ENCODE assay signal across 15 cellular contexts in genomic region chr3:181250714-181251113, GRCh38.
"Had no signal": no experiment of that assay in that cellular context is flagged by ENCODE, and none has a peak within 500 bp of the region (broad histone marks: within the 10 kb centered on the region; RNA-seq: fewer than 3 reads in every experiment).

No MANE protein-coding gene starts in this region.

- DNase-seq: effector memory CD8-positive, alpha-beta T cell; glutamatergic neuron; islet precursor cell; mucosa of descending colon; naive thymus-derived CD8-positive, alpha-beta T cell; posterior cingulate gyrus; sigmoid colon; stimulated activated CD4-positive, alpha-beta T cell treated with anti-CD3 and anti-CD28 coated beads, Interleukin-2, amount 100 ng/mL, for 24 hours; stimulated activated CD4-positive, alpha-beta T cell treated with anti-CD3 and anti-CD28 coated beads, Interleukin-4, amount 100 ng/mL, for 4 hours; stimulated activated naive B cell treated with anti-CD40 and anti-IgM and Interleukin-4, amounts not matched to agents 10 μg/mL and 1 μg/mL and 100 μg/mL, for 72 hours; stimulated activated naive CD8-positive, alpha-beta T cell treated with anti-CD3 and anti-CD28 coated beads, Interleukin-15, amount 100 ng/mL, for 72 hours; transverse colon had no signal

- H3K9me3 Mint-ChIP-seq: dendritic cell treated with granulocyte-macrophage colony-stimulating factor and Interleukin-4, amounts not matched to agents 40 ng/mL and 50 ng/mL, for 4 days; stimulated activated naive B cell treated with anti-CD40 and anti-IgM and Interleukin-4, amounts not matched to agents 10 μg/mL and 1 μg/mL and 100 μg/mL, for 72 hours; stimulated activated naive CD8-positive, alpha-beta T cell treated with anti-CD3 and anti-CD28 coated beads, Interleukin-15, amount 100 ng/mL, for 72 hours had no signal

- H3K27me3 Mint-ChIP-seq: dendritic cell treated with granulocyte-macrophage colony-stimulating factor and Interleukin-4, amounts not matched to agents 40 ng/mL and 50 ng/mL, for 4 days; effector memory CD8-positive, alpha-beta T cell; stimulated activated naive B cell treated with anti-CD40 and anti-IgM and Interleukin-4, amounts not matched to agents 10 μg/mL and 1 μg/mL and 100 μg/mL, for 72 hours had no signal

- H3K27ac Mint-ChIP-seq: dendritic cell treated with granulocyte-macrophage colony-stimulating factor and Interleukin-4, amounts not matched to agents 40 ng/mL and 50 ng/mL, for 4 days; effector memory CD8-positive, alpha-beta T cell; naive thymus-derived CD8-positive, alpha-beta T cell; stimulated activated naive B cell treated with anti-CD40 and anti-IgM and Interleukin-4, amounts not matched to agents 10 μg/mL and 1 μg/mL and 100 μg/mL, for 72 hours; stimulated activated naive CD8-positive, alpha-beta T cell treated with anti-CD3 and anti-CD28 coated beads, Interleukin-15, amount 100 ng/mL, for 72 hours had no signal

- H3K4me1 Mint-ChIP-seq: naive thymus-derived CD8-positive, alpha-beta T cell; stimulated activated naive B cell treated with anti-CD40 and anti-IgM and Interleukin-4, amounts not matched to agents 10 μg/mL and 1 μg/mL and 100 μg/mL, for 72 hours; stimulated activated naive CD8-positive, alpha-beta T cell treated with anti-CD3 and anti-CD28 coated beads, Interleukin-15, amount 100 ng/mL, for 72 hours had no signal

- ATAC-seq: effector memory CD8-positive, alpha-beta T cell; gastroesophageal sphincter; left lobe of liver; mucosa of descending colon; naive thymus-derived CD8-positive, alpha-beta T cell; stimulated activated naive B cell treated with anti-CD40 and anti-IgM and Interleukin-4, amounts not matched to agents 10 μg/mL and 1 μg/mL and 100 μg/mL, for 72 hours; stimulated activated naive CD8-positive, alpha-beta T cell treated with anti-CD3 and anti-CD28 coated beads, Interleukin-15, amount 100 ng/mL, for 72 hours had no signal

- H3K4me3 Mint-ChIP-seq: dendritic cell treated with granulocyte-macrophage colony-stimulating factor and Interleukin-4, amounts not matched to agents 40 ng/mL and 50 ng/mL, for 4 days; effector memory CD8-positive, alpha-beta T cell; naive thymus-derived CD8-positive, alpha-beta T cell; stimulated activated naive B cell treated with anti-CD40 and anti-IgM and Interleukin-4, amounts not matched to agents 10 μg/mL and 1 μg/mL and 100 μg/mL, for 72 hours; stimulated activated naive CD8-positive, alpha-beta T cell treated with anti-CD3 and anti-CD28 coated beads, Interleukin-15, amount 100 ng/mL, for 72 hours had no signal

- H3K36me3 Mint-ChIP-seq: naive thymus-derived CD8-positive, alpha-beta T cell; stimulated activated naive B cell treated with anti-CD40 and anti-IgM and Interleukin-4, amounts not matched to agents 10 μg/mL and 1 μg/mL and 100 μg/mL, for 72 hours had no signal
